24 cellular contexts compared by ENCODE assay signal in the genomic region with DNA sequence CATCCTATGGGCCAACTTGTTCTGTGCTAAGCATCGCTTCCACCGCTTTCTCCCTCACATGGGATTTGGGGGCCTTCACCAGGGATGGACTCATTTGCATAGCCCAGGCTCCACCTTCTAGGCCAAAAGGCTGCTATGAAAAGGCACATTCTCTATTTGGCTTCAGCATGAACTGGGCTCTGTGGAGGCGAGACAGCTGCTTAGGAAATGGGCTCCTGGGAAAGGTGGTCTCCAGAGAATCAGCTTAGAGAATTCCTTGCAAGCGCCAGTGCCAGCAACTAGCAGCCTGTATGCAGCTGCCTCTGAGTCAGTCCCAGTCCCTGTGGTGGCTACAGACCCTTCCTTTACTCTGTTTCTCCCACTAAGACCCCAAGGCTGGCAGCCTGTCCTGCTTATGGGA.
DNase-seq lines count a peak whose midpoint lies in the region; ATAC-seq, FAIRE-seq and TF ChIP-seq lines count a peak whose summit lies in the region.
"Had no signal": no experiment of that assay in that cellular context is flagged by ENCODE, and none has a peak within 500 bp of the region (broad histone marks: within the 10 kb centered on the region; RNA-seq: fewer than 3 reads in every experiment).

No MANE protein-coding gene starts in this region.

- H3K79me2 ChIP-seq in MM.1S (ENCODE audit: low read length): no peaks in the 10 kb centered on the region

- H3K4me3 Mint-ChIP-seq in activated T-helper 17 cell treated with anti-CD3 and anti-CD28 coated beads, Interleukin-2, amount 50 U/mL, for 72 hours: no peak overlapping the region
- H3K4me3 Mint-ChIP-seq: CD8-positive, alpha-beta T cell had no signal

- H3K9me2 ChIP-seq in MM.1S (replicated peaks; ENCODE audit: insufficient read depth, low read length): no peaks in the 10 kb centered on the region

- H3K4me2 ChIP-seq in MM.1S (ENCODE audit: low read depth, low read length): no peak overlapping the region

- FAIRE-seq in kidney (lab: Jason Lieb, UNC) (no peak), RCC 7860 (lab: Jason Lieb, UNC) (no peak)
- FAIRE-seq: GM12878, HepG2 had no signal

- peaks cover 26% of the 10 kb centered on the region for H3F3A ChIP-seq in MM.1S (ENCODE audit: insufficient read depth, low read length)

- ATAC-seq in activated T-helper 17 cell treated with anti-CD3 and anti-CD28 coated beads, Interleukin-2, amount 50 U/mL, for 72 hours (replicated peaks): no peak
- ATAC-seq: CD8-positive, alpha-beta T cell; GM12878; HepG2; Panc1 had no signal

- intact Hi-C loops in kidney (cut with DNase I): no loop called here

- H4K20me1 ChIP-seq in MM.1S (ENCODE audit: insufficient read depth, low read length): no peaks in the 10 kb centered on the region

- peak; percentile 80 for DNase-seq in D341Med (ENCODE audit: low spot score)
- peak; percentile 59 for DNase-seq in LHCN-M2 (ENCODE audit: low read depth)
- DNase-seq in NCI-H82 treated with DMSO at 0.1 percent for 48 hours (lab: John Stamatoyannopoulos, UW; ENCODE audit: unreplicated experiment): peak; percentile 47
- DNase-seq in kidney: peak; percentile 37
- DNase-seq in RCC 7860 (ENCODE audit: low spot score): no peak
- no peak for DNase-seq in NCI-H187 (lab: John Stamatoyannopoulos, UW)
- no peak for DNase-seq in MM.1S
- DNase-seq: AML-193; C1 segment of cervical spinal cord; Calu3; CD8-positive, alpha-beta T cell; H7; KBM-7; NCI-H1092 treated with DMSO at 0.1 percent for 48 hours; NCI-H1436 treated with DMSO at 0.1 percent for 48 hours; NCI-H2081; NCI-H446 treated with DMSO at 0.1 percent for 48 hours; NCI-H526 treated with DMSO at 0.1 percent for 48 hours had no signal

- no peak overlapping the region for H3K4me3 ChIP-seq in kidney (ENCODE audit: low read length in 2 of 2)
- no peak overlapping the region for H3K4me3 ChIP-seq in MM.1S (ENCODE audit: low read length)
- H3K4me3 ChIP-seq: GM12878, SJSA1 had no signal

- H3K9me3 Mint-ChIP-seq in activated T-helper 17 cell treated with anti-CD3 and anti-CD28 coated beads, Interleukin-2, amount 50 U/mL, for 72 hours: no peaks in the 10 kb centered on the region
- H3K9me3 Mint-ChIP-seq: CD8-positive, alpha-beta T cell had no signal

- no peak for TF ChIP-seq CTCF in kidney (IDR thresholded peaks at IDR 0.05; ENCODE audit: borderline replicate concordance, extremely low read depth, insufficient read depth)
- no peak for TF ChIP-seq CTCF in MM.1S (IDR thresholded peaks at IDR 0.05; ENCODE audit: low read length)

- no peaks in the 10 kb centered on the region for H3K36me3 ChIP-seq in kidney (ENCODE audit: control insufficient read depth in 1 of 2, insufficient read depth in 2 of 2, low read length in 2 of 2)
- no peaks in the 10 kb centered on the region for H3K36me3 ChIP-seq in MM.1S (replicated peaks; ENCODE audit: insufficient read depth, low read length)
- H3K36me3 ChIP-seq: SJSA1 had no signal

- H3K9me3 ChIP-seq in kidney (ENCODE audit: control insufficient read depth in 1 of 2, low read length in 2 of 2): no peaks in the 10 kb centered on the region
- H3K9me3 ChIP-seq in MM.1S (replicated peaks; ENCODE audit: insufficient read depth, low read length): no peaks in the 10 kb centered on the region
- H3K9me3 ChIP-seq: SJSA1 had no signal

- H3K27ac Mint-ChIP-seq in activated T-helper 17 cell treated with anti-CD3 and anti-CD28 coated beads, Interleukin-2, amount 50 U/mL, for 72 hours: no peak overlapping the region
- H3K27ac Mint-ChIP-seq: CD8-positive, alpha-beta T cell had no signal

- H3K27ac ChIP-seq in kidney (ENCODE audit: low read depth in 2 of 2, low read length in 2 of 2): no peak overlapping the region
- H3K27ac ChIP-seq in MM.1S (ENCODE audit: low read length): no peak overlapping the region
- H3K27ac ChIP-seq: HL-60, SJSA1 had no signal

- H3K9ac ChIP-seq in kidney (ENCODE audit: low read length in 2 of 2) (no peak overlapping the region), MM.1S (ENCODE audit: low read length) (no peak overlapping the region)

- H3K4me1 Mint-ChIP-seq in activated T-helper 17 cell treated with anti-CD3 and anti-CD28 coated beads, Interleukin-2, amount 50 U/mL, for 72 hours: peaks cover 8% of the 10 kb centered on the region

- H3K4me1 ChIP-seq in kidney (ENCODE audit: control insufficient read depth in 1 of 2, insufficient read depth in 1 of 2, low read depth in 1 of 2, low read length in 2 of 2): no peaks in the 10 kb centered on the region
- peaks cover 29% of the 10 kb centered on the region for H3K4me1 ChIP-seq in MM.1S (ENCODE audit: low read length)
- H3K4me1 ChIP-seq: SJSA1 had no signal

- H3K27me3 ChIP-seq in MM.1S (replicated peaks; ENCODE audit: insufficient read depth, low read length): no peaks in the 10 kb centered on the region
- H3K27me3 ChIP-seq: SJSA1 had no signal

- no peaks in the 10 kb centered on the region for H3K36me3 Mint-ChIP-seq in activated T-helper 17 cell treated with anti-CD3 and anti-CD28 coated beads, Interleukin-2, amount 50 U/mL, for 72 hours (ENCODE audit: low read depth)

- no peak overlapping the region for H2AFZ ChIP-seq in MM.1S (ENCODE audit: low read length)

- no peaks in the 10 kb centered on the region for H3K27me3 Mint-ChIP-seq in activated T-helper 17 cell treated with anti-CD3 and anti-CD28 coated beads, Interleukin-2, amount 50 U/mL, for 72 hours

Comparison
In these comparisons a context has a peak if more than half of its experiments do, and no peak if none do; other contexts are left out.
1. DNase-seq: peak in D341Med (single experiment), LHCN-M2 (single experiment), NCI-H82 treated with DMSO at 0.1 percent for 48 hours (single experiment) and kidney (single experiment); none in RCC 7860 (single experiment), NCI-H187 (0 of 2) and MM.1S (single experiment).